8 cellular contexts compared by ENCODE assay signal in the genomic region with DNA sequence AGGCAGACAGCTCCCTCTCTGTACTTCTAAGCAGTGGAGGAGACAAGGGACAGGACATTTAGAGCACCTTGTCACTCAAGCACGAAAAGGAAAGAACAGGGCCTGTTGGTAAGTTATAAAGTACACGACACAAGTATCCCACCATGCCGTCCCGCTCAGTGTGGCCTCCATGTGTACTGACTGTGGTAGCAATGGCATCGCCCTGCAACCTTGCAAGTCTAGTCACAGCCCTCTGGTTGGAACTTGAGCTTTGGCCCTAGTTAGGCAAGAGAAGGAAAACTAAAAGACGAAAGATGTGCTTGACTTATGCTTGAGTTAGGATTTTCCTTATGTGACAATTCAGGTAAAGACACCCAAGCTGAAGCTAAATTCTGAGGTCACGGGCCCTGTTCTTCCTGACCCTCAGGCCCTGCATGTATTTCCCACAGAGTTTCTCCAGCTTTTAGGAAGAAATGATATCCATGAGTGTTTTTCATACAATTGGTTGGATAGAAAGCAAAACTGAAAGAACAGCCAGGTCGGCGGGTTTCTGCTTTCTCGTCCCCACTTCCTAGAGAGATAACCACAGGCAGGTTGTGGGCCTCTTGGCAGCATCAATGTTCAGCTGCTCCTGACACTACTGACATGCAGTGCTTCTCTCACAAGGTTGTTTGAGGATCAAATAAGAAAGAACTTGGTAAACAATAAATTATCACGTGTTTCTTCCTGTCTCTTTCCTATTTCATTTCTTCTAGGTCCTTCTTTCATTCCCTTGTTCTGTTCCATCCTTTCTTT.
DNase-seq lines count a peak whose midpoint lies in the region; ATAC-seq, FAIRE-seq and TF ChIP-seq lines count a peak whose summit lies in the region.

No MANE protein-coding gene starts in this region.

- H3K36me3 Mint-ChIP-seq in endothelial cell (ENCODE audit: low read depth, unreplicated experiment), result no peaks in the 10 kb centered on the region

- intact Hi-C loops in pancreas (cut with DNase I) (no loop called here), mammary epithelial cell (cut with micrococcal nuclease) (no loop called here)

- H3K4me1 ChIP-seq in pancreas, result no peaks in the 10 kb centered on the region
- H3K4me1 ChIP-seq in mammary epithelial cell (ENCODE audit: insufficient read depth, low read length), result no peaks in the 10 kb centered on the region

- H3K79me2 ChIP-seq in mammary epithelial cell (ENCODE audit: insufficient read depth, low read length), result no peaks in the 10 kb centered on the region

- POLR2A ChIA-PET in GM10248 (lab: Yijun Ruan, JAX), result no interaction called here

- H3K4me3 Mint-ChIP-seq in endothelial cell (ENCODE audit: unreplicated experiment), result no peak overlapping the region

- peaks cover 4% of the 10 kb centered on the region for H3K27me3 Mint-ChIP-seq in endothelial cell (ENCODE audit: unreplicated experiment)

- H3K4me1 Mint-ChIP-seq in endothelial cell (ENCODE audit: unreplicated experiment), result peaks cover 9% of the 10 kb centered on the region

- FAIRE-seq in pancreas (lab: Jason Lieb, UNC), result no peak

- 74 to 80% methylated on average over 11 of the region's 11 CpGs for WGBS in pancreas, 2 donors
- 90% methylated on average over 10 of the region's 11 CpGs for WGBS in mammary epithelial cell (ENCODE audit: low coverage, missing lambda C conversion rate)

- no peak overlapping the region for H3K4me3 ChIP-seq in choroid plexus epithelial cell (ENCODE audit: low read depth, low read length)
- H3K4me3 ChIP-seq in pancreas, result no peak overlapping the region
- H3K4me3 ChIP-seq in mammary epithelial cell (replicated peaks in 1 of 3; ENCODE audit: insufficient read depth in 1 of 3, low read depth in 2 of 3, low read length in 3 of 3), result no peak overlapping the region

- DNase-seq in GM10248 (ENCODE audit: extremely low spot score), result peak; percentile 20
- peak; percentile 36 for DNase-seq in KG1 (lab: John Stamatoyannopoulos, UW)
- DNase-seq in choroid plexus epithelial cell (ENCODE audit: low read depth), result peak; percentile 16
- no peak for DNase-seq in AG08395 (ENCODE audit: low spot score)
- DNase-seq in pancreas, result no peak
- DNase-seq in endothelial cell (ENCODE audit: low spot score), result no peak
- no peak for DNase-seq in mammary epithelial cell

- no peaks in the 10 kb centered on the region for H3K27me3 ChIP-seq in pancreas
- no peaks in the 10 kb centered on the region for H3K27me3 ChIP-seq in mammary epithelial cell (ENCODE audit: insufficient read depth, low read length)

- H4K20me1 ChIP-seq in mammary epithelial cell (ENCODE audit: insufficient read depth, low read length), result no peaks in the 10 kb centered on the region

- no peaks in the 10 kb centered on the region for H3K9me3 Mint-ChIP-seq in endothelial cell (ENCODE audit: unreplicated experiment)

- no peak overlapping the region for H3K9ac ChIP-seq in mammary epithelial cell (ENCODE audit: insufficient read depth, low read length)

- CTCF ChIA-PET in GM10248 (lab: Yijun Ruan, JAX), result no interaction called here
- CTCF ChIA-PET in mammary epithelial cell (lab: Charles Lee; ENCODE audit: low non-redundant PET), result no interaction called here

- H3K9me3 ChIP-seq in pancreas (no peaks in the 10 kb centered on the region), mammary epithelial cell (replicated peaks; ENCODE audit: insufficient read depth, low read length) (no peaks in the 10 kb centered on the region)

- in situ Hi-C loops in mammary epithelial cell (cut with MboI; ENCODE audit: low sequenced_read_pairs in 2 of 2), result no loop called here

- no peak overlapping the region for H3K27ac Mint-ChIP-seq in endothelial cell (ENCODE audit: unreplicated experiment)

- BruUV-seq in mammary epithelial cell (replicated peaks; lab: Mats Ljungman, UMichigan), result no TSS peak

- H3K4me2 ChIP-seq in mammary epithelial cell (ENCODE audit: insufficient read depth, low read depth, low read length), result no peak overlapping the region

- ATAC-seq in GM21515 (IDR thresholded peaks at IDR 0.05; ENCODE audit: unreplicated experiment) (peak; percentile 98), pancreas (no peak)

- dilution Hi-C loops in mammary epithelial cell (cut with HindIII; ENCODE audit: low sequenced_read_pairs), result no loop called here

- H3K36me3 ChIP-seq in pancreas (no peaks in the 10 kb centered on the region), mammary epithelial cell (ENCODE audit: insufficient read depth, low read length) (no peaks in the 10 kb centered on the region)

- H3K27ac ChIP-seq in pancreas, result no peak overlapping the region
- no peak overlapping the region for H3K27ac ChIP-seq in mammary epithelial cell (ENCODE audit: insufficient read depth, low read depth, low read length)

- no peak overlapping the region for H2AFZ ChIP-seq in mammary epithelial cell (ENCODE audit: low read depth, low read length)

- TF ChIP-seq CTCF in GM10248 (IDR thresholded peaks at IDR 0.05; ENCODE audit: control extremely low read depth, extremely low read depth, low read depth, missing control alignments) (no peak), choroid plexus epithelial cell (conservative IDR thresholded peaks at IDR 0.05; ENCODE audit: low read depth, low read length) (no peak), pancreas (IDR thresholded peaks at IDR 0.05) (no peak), endothelial cell (IDR thresholded peaks at IDR 0.05; ENCODE audit: unreplicated experiment) (no peak), mammary epithelial cell (conservative IDR thresholded peaks at IDR 0.05 in 1 of 2, IDR thresholded peaks at IDR 0.05 in 1 of 2; ENCODE audit: extremely low read depth in 1 of 2, insufficient read depth in 1 of 2, low read depth in 1 of 2, low read length in 2 of 2) (no peak)

Comparison
In these comparisons a context has a peak if more than half of its experiments do, and no peak if none do; other contexts are left out.
1. DNase-seq: peak in GM10248 (single experiment), KG1 (single experiment) and choroid plexus epithelial cell (single experiment); none in AG08395 (single experiment), pancreas (0 of 6), endothelial cell (single experiment) and mammary epithelial cell (single experiment).